ENCODE assay signal across 9 cellular contexts in genomic region chr2:190121971-190122370, GRCh38.
DNase-seq lines count a peak whose midpoint lies in the region; ATAC-seq and TF ChIP-seq lines count a peak whose summit lies in the region.
"Had no signal": no experiment of that assay in that cellular context is flagged by ENCODE, and none has a peak within 500 bp of the region (broad histone marks: within the 10 kb centered on the region; RNA-seq: fewer than 3 reads in every experiment).

No MANE protein-coding gene starts in this region.

- H3K4me1 Mint-ChIP-seq in activated T-cell treated with anti-CD3 and anti-CD28 coated beads, Interleukin-2, amount 50 U/mL, for 24 hours (ENCODE audit: low read depth): peaks cover 19% of the 10 kb centered on the region

- H3K9me3 Mint-ChIP-seq in activated T-cell treated with anti-CD3 and anti-CD28 coated beads, Interleukin-2, amount 50 U/mL, for 24 hours: no peaks in the 10 kb centered on the region

- H3K27me3 Mint-ChIP-seq in activated T-cell treated with anti-CD3 and anti-CD28 coated beads, Interleukin-2, amount 50 U/mL, for 24 hours: no peaks in the 10 kb centered on the region
- H3K27me3 Mint-ChIP-seq: IgD-negative memory B cell had no signal

- H3K4me3 Mint-ChIP-seq in activated T-cell treated with anti-CD3 and anti-CD28 coated beads, Interleukin-2, amount 50 U/mL, for 24 hours: no peak overlapping the region
- H3K4me3 Mint-ChIP-seq: IgD-negative memory B cell had no signal

- H3K27ac ChIP-seq in substantia nigra (ENCODE audit: low read depth, low read length, poor library complexity, severe bottlenecking): peak overlapping the region; percentile 10

- peak; percentile 59 for ATAC-seq in GM21360 (IDR thresholded peaks at IDR 0.05; ENCODE audit: unreplicated experiment)
- ATAC-seq in GM21825 (IDR thresholded peaks at IDR 0.05; ENCODE audit: unreplicated experiment): no peak

- H3K36me3 Mint-ChIP-seq in activated T-cell treated with anti-CD3 and anti-CD28 coated beads, Interleukin-2, amount 50 U/mL, for 24 hours (ENCODE audit: low read depth): no peaks in the 10 kb centered on the region
- H3K36me3 Mint-ChIP-seq: IgD-negative memory B cell had no signal

- TF ChIP-seq POLR2A in erythroblast (IDR thresholded peaks at IDR 0.05; ENCODE audit: low read length): no peak

- DNase-seq in DMS114 treated with DMSO at 0.1 percent for 48 hours (lab: John Stamatoyannopoulos, UW; ENCODE audit: unreplicated experiment) (peak; percentile 16), NCI-H526 treated with DMSO at 0.1 percent for 48 hours (lab: John Stamatoyannopoulos, UW) (peak; percentile 23), erythroblast (lab: John Stamatoyannopoulos, UW) (peak; percentile 20 to 22), substantia nigra (lab: John Stamatoyannopoulos, UW) (peak in 8 of 49 donors; percentile 1 to 42 (median 10)), 8988T (no peak)
- no peak for DNase-seq in activated T-cell treated with anti-CD3 and anti-CD28 coated beads, Interleukin-2, amount 50 U/mL, for 24 hours

- no peak overlapping the region for H3K27ac Mint-ChIP-seq in activated T-cell treated with anti-CD3 and anti-CD28 coated beads, Interleukin-2, amount 50 U/mL, for 24 hours
- H3K27ac Mint-ChIP-seq: IgD-negative memory B cell had no signal

Comparison
In these comparisons a context has a peak if more than half of its experiments do, and no peak if none do; other contexts are left out.
1. DNase-seq: peak in DMS114 treated with DMSO at 0.1 percent for 48 hours (single experiment), NCI-H526 treated with DMSO at 0.1 percent for 48 hours (single experiment) and erythroblast (2 of 2); none in activated T-cell treated with anti-CD3 and anti-CD28 coated beads, Interleukin-2, amount 50 U/mL, for 24 hours (single experiment) and 8988T (single experiment).